In genomic region chr10:6068422-6068821, GRCh38 we compare ENCODE assay signal across 11 cellular contexts. TPM values are rescaled to one million over a fixed set of nuclear protein-coding genes. Genes with fewer than 3 reads are reported as not detected.
DNase-seq lines count a peak whose midpoint lies in the region; ATAC-seq and TF ChIP-seq lines count a peak whose summit lies in the region.
"Had no signal": no experiment of that assay in that cellular context is flagged by ENCODE, and none has a peak within 500 bp of the region (broad histone marks: within the 10 kb centered on the region; RNA-seq: fewer than 3 reads in every experiment).

No MANE protein-coding gene starts in this region.

- no peaks in the 10 kb centered on the region for H3K36me3 ChIP-seq in KOPT-K1 (ENCODE audit: insufficient read depth, low read length)
- H3K36me3 ChIP-seq: gastrocnemius medialis had no signal

- H3K9me3 ChIP-seq in KOPT-K1 (ENCODE audit: insufficient read depth, low read length, poor library complexity, severe bottlenecking) = no peaks in the 10 kb centered on the region
- H3K9me3 ChIP-seq: gastrocnemius medialis had no signal

- TF ChIP-seq CTCF in HFFc6 (IDR thresholded peaks at IDR 0.05) = no peak

- DNase-seq in Ammon's horn (ENCODE audit: low spot score) (peak; percentile 56), NCI-H2171 treated with DMSO at 0.1 percent for 48 hours (lab: John Stamatoyannopoulos, UW) (no peak), NCI-H1105 treated with DMSO at 0.1 percent for 48 hours (lab: John Stamatoyannopoulos, UW) (no peak), HFFc6 (no peak), GOT3 (lab: John Stamatoyannopoulos, UW) (no peak)
- no peak for DNase-seq in activated naive CD8-positive, alpha-beta T cell treated with anti-CD3 and anti-CD28 coated beads, Interleukin-2, amount 10 ng/mL, durations not matched to agents 7 days and 5 days
- DNase-seq: DMS53, gastrocnemius medialis, IMR-90 had no signal

- H3K27me3 Mint-ChIP-seq in activated naive CD8-positive, alpha-beta T cell treated with anti-CD3 and anti-CD28 coated beads, Interleukin-2, amount 10 ng/mL, durations not matched to agents 7 days and 5 days = no peaks in the 10 kb centered on the region
- H3K27me3 Mint-ChIP-seq in HFFc6 (ENCODE audit: insufficient read depth) = peaks cover 67% of the 10 kb centered on the region

- no peaks in the 10 kb centered on the region for H3K9me3 Mint-ChIP-seq in activated naive CD8-positive, alpha-beta T cell treated with anti-CD3 and anti-CD28 coated beads, Interleukin-2, amount 10 ng/mL, durations not matched to agents 7 days and 5 days
- no peaks in the 10 kb centered on the region for H3K9me3 Mint-ChIP-seq in HFFc6

- peak overlapping the region; percentile 93 for H3K27ac Mint-ChIP-seq in activated naive CD8-positive, alpha-beta T cell treated with anti-CD3 and anti-CD28 coated beads, Interleukin-2, amount 10 ng/mL, durations not matched to agents 7 days and 5 days
- H3K27ac Mint-ChIP-seq in HFFc6 = no peak overlapping the region

- peaks cover 3% of the 10 kb centered on the region for H3K36me3 Mint-ChIP-seq in activated naive CD8-positive, alpha-beta T cell treated with anti-CD3 and anti-CD28 coated beads, Interleukin-2, amount 10 ng/mL, durations not matched to agents 7 days and 5 days
- no peaks in the 10 kb centered on the region; the same call in 1 of the 2 replicates for H3K36me3 Mint-ChIP-seq in HFFc6 (ENCODE audit: low read depth)

- ATAC-seq in GM19463 (IDR thresholded peaks at IDR 0.05; ENCODE audit: unreplicated experiment) = peak; percentile 42
- ATAC-seq in activated naive CD8-positive, alpha-beta T cell treated with anti-CD3 and anti-CD28 coated beads, Interleukin-2, amount 10 ng/mL, durations not matched to agents 7 days and 5 days (ENCODE audit: low read depth) = peak; percentile 78
- ATAC-seq: gastrocnemius medialis had no signal

- peak overlapping the region; percentile 85 for H3K4me3 Mint-ChIP-seq in activated naive CD8-positive, alpha-beta T cell treated with anti-CD3 and anti-CD28 coated beads, Interleukin-2, amount 10 ng/mL, durations not matched to agents 7 days and 5 days
- H3K4me3 Mint-ChIP-seq in HFFc6 = no peak overlapping the region

- POLR2A ChIA-PET in activated naive CD8-positive, alpha-beta T cell treated with anti-CD3 and anti-CD28 coated beads, Interleukin-2, amount 10 ng/mL, durations not matched to agents 7 days and 5 days (lab: Charles Lee) = interaction anchor here (0.6 to 5.2 kb wide), 11 partner anchors 9 to 516 kb away, joined by 3 to 73 read pairs (median 5); partner anchors contain the start of gene IL15RA

- peaks cover 93% of the 10 kb centered on the region for H3K4me1 Mint-ChIP-seq in activated naive CD8-positive, alpha-beta T cell treated with anti-CD3 and anti-CD28 coated beads, Interleukin-2, amount 10 ng/mL, durations not matched to agents 7 days and 5 days
- no peaks in the 10 kb centered on the region for H3K4me1 Mint-ChIP-seq in HFFc6 (ENCODE audit: low read depth)

- H3K27ac ChIP-seq in KOPT-K1 (ENCODE audit: low read depth, low read length, poor library complexity, severe bottlenecking) = peak overlapping the region; percentile 8
- H3K27ac ChIP-seq: gastrocnemius medialis had no signal

RNA-seq across cellular contexts. Expression of gene IL2RA, which starts 6.3 kb away (rescaled TPM):
- 100 to 1,000 TPM; 184 to 201 TPM for total RNA-seq in activated naive CD8-positive, alpha-beta T cell treated with anti-CD3 and anti-CD28 coated beads, Interleukin-2, amount 10 ng/mL, durations not matched to agents 7 days and 5 days
- total RNA-seq in HFFc6 (2021; fragmentation: NEBNext Ultra II Directional; extraction: Animal tissue kit (Norgen Biotek cat#: 25700)) = not detected
- total RNA-seq: IMR-90 had no signal

RNA-seq across cellular contexts. Expression of gene RBM17, which starts 20.4 kb away (rescaled TPM):
- total RNA-seq in activated naive CD8-positive, alpha-beta T cell treated with anti-CD3 and anti-CD28 coated beads, Interleukin-2, amount 10 ng/mL, durations not matched to agents 7 days and 5 days = 100 to 1,000 TPM; 185 to 200 TPM
- total RNA-seq in HFFc6 (2021; fragmentation: NEBNext Ultra II Directional; extraction: Animal tissue kit (Norgen Biotek cat#: 25700)) = 10 to 100 TPM; 53.4 to 75.2 (median 66.3) TPM

Comparison
In these comparisons a context has a peak if more than half of its experiments do, and no peak if none do; other contexts are left out.
1. RNA of gene IL2RA, which starts 6.3 kb away (total RNA-seq): 184 to 201 TPM in activated naive CD8-positive, alpha-beta T cell treated with anti-CD3 and anti-CD28 coated beads, Interleukin-2, amount 10 ng/mL, durations not matched to agents 7 days and 5 days; not detected in HFFc6; every median in the first group is over 100 times any median in the second.